33 cellular contexts compared by ENCODE assay signal in genomic region chr6:2803731-2804429, GRCh38.
"Had no signal": no experiment of that assay in that cellular context is flagged by ENCODE, and none has a peak within 500 bp of the region (broad histone marks: within the 10 kb centered on the region; RNA-seq: fewer than 3 reads in every experiment).

No MANE protein-coding gene starts in this region.

- H3K36me3 ChIP-seq: adrenal gland, breast epithelium, cardiac muscle cell, gastrocnemius medialis, heart left ventricle, WERI-Rb-1 had no signal

- DNase-seq: activated B cell treated with CpG ODN at 0.5 μM for 24 hours; activated CD4-positive, alpha-beta memory T cell treated with anti-CD3 and anti-CD28 coated beads for 36 hours; activated CD4-positive, alpha-beta T cell treated with anti-CD3 and anti-CD28 coated beads for 36 hours; activated CD4-positive, alpha-beta T cell treated with anti-CD3 and anti-CD28 coated beads, Interleukin-2, amount 10 ng/mL, durations not matched to agents 24 days and 14 days; activated CD4-positive, CD25-positive, alpha-beta regulatory T cell treated with anti-CD3 and anti-CD28 coated beads, Interleukin-2, amount 50 U/mL, for 72 hours; activated CD8-positive, alpha-beta memory T cell treated with anti-CD3 and anti-CD28 coated beads, Interleukin-2, amount 10 ng/mL, durations not matched to agents 7 days and 5 days; activated CD8-positive, alpha-beta memory T cell treated with anti-CD3 and anti-CD28 coated beads, Interleukin-2, amount 50 U/mL, for 4 hours; activated CD8-positive, alpha-beta T cell treated with anti-CD3 and anti-CD28 coated beads, Interleukin-2, amount 10 ng/mL, durations not matched to agents 7 days and 5 days; activated effector memory CD4-positive, alpha-beta T cell treated with anti-CD3 and anti-CD28 coated beads, Interleukin-2, amount 50 U/mL, for 16 hours; activated naive CD4-positive, alpha-beta T cell treated with anti-CD3 and anti-CD28 coated beads for 36 hours; activated naive CD8-positive, alpha-beta T cell treated with anti-CD3 and anti-CD28 coated beads for 36 hours; activated naive CD8-positive, alpha-beta T cell treated with anti-CD3 and anti-CD28 coated beads, Interleukin-2, amount 50 U/mL, for 24 hours; activated T-cell treated with anti-CD3 and anti-CD28 coated beads, Interleukin-2, amount 50 U/mL, for 1 hour; activated T-cell treated with anti-CD3 and anti-CD28 coated beads, Interleukin-2, amount 50 U/mL, for 48 hours; aorta; central memory CD4-positive, alpha-beta T cell; cerebellar nuclear complex; dorsolateral prefrontal cortex; effector memory CD4-positive, alpha-beta T cell; endodermal cell; foreskin keratinocyte; gastrocnemius medialis; glutamatergic neuron; heart left ventricle; T-helper 1 cell; T-helper 17 cell; T1000; WERI-Rb-1 had no signal

- H3K4me1 ChIP-seq: adrenal gland, breast epithelium had no signal

- ATAC-seq: activated CD4-positive, alpha-beta T cell treated with anti-CD3 and anti-CD28 coated beads for 36 hours; activated CD8-positive, alpha-beta memory T cell treated with anti-CD3 and anti-CD28 coated beads, Interleukin-2, amount 10 ng/mL, durations not matched to agents 7 days and 5 days; activated CD8-positive, alpha-beta T cell treated with anti-CD3 and anti-CD28 coated beads, Interleukin-2, amount 10 ng/mL, durations not matched to agents 7 days and 5 days; activated naive CD8-positive, alpha-beta T cell treated with anti-CD3 and anti-CD28 coated beads, Interleukin-2, amount 50 U/mL, for 24 hours; esophagus mucosa; foreskin keratinocyte; gastrocnemius medialis; heart left ventricle; T-helper 17 cell had no signal

- H3K9me3 ChIP-seq: adrenal gland, breast epithelium, gastrocnemius medialis, heart left ventricle had no signal

- H3K27ac ChIP-seq: adrenal gland, cardiac muscle cell, foreskin keratinocyte, gastrocnemius medialis, heart left ventricle, WERI-Rb-1 had no signal

- H3K4me3 ChIP-seq: adrenal gland, breast epithelium, cardiac muscle cell, coronary artery, dorsolateral prefrontal cortex, gastrocnemius medialis, heart left ventricle had no signal

- H3K27me3 ChIP-seq: adrenal gland, breast epithelium, cardiac muscle cell, dorsolateral prefrontal cortex, foreskin keratinocyte, gastrocnemius medialis, heart left ventricle had no signal
